18 cellular contexts compared by ENCODE assay signal in the genomic region with DNA sequence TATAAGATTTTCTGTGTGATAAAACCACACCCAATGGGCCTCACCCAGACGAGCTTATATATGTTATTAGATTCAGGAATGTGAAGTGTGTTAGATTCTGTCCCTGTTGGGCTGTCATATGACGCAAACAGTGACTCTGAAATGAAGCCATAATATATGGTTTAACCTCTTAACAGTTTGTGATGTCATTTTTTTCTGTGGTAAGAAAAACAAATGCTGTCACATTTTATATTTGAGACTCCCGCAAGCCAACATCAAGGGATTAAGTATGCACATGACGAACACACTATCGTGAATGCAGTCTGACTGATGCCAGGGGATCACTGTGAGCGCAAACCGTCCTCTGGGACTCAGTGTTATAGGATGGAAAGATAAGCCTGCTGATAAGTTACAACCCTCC.
"Had no signal": no experiment of that assay in that cellular context is flagged by ENCODE, and none has a peak within 500 bp of the region (broad histone marks: within the 10 kb centered on the region; RNA-seq: fewer than 3 reads in every experiment).

No MANE protein-coding gene starts in this region.

- DNase-seq: effector memory CD4-positive, alpha-beta T cell; foreskin fibroblast; glutamatergic neuron; left ventricle myocardium inferior; lower lobe of right lung; naive B cell; sigmoid colon; stimulated activated CD4-positive, alpha-beta T cell treated with anti-CD3 and anti-CD28 coated beads, Interleukin-2, amount 100 ng/mL, for 24 hours; stimulated activated naive CD4-positive, alpha-beta T cell; stomach; substantia nigra; transverse colon had no signal

- H3K36me3 ChIP-seq: esophagus muscularis mucosa, gastroesophageal sphincter, left ventricle myocardium inferior, lower lobe of right lung, sigmoid colon, stomach, thoracic aorta, transverse colon had no signal

- H3K4me1 ChIP-seq: lower lobe of right lung had no signal

- ATAC-seq: gastroesophageal sphincter, lower lobe of right lung had no signal

- FAIRE-seq: endometrium, keratinocyte had no signal

- H3K27me3 ChIP-seq: gastroesophageal sphincter had no signal

- H3K9me3 ChIP-seq: esophagus muscularis mucosa, gastroesophageal sphincter, left ventricle myocardium inferior, lower lobe of right lung, sigmoid colon, stomach, thoracic aorta, transverse colon had no signal

- H3K4me3 ChIP-seq: esophagus muscularis mucosa, gastroesophageal sphincter, left ventricle myocardium inferior, lower lobe of right lung, sigmoid colon, skin epidermis, stomach, thoracic aorta, transverse colon had no signal

- H3K27ac ChIP-seq: esophagus muscularis mucosa, gastroesophageal sphincter, left ventricle myocardium inferior, lower lobe of right lung, sigmoid colon, skin epidermis, stomach, thoracic aorta, transverse colon had no signal
